ENCODE assay signal across 1 cellular context in the genomic region with DNA sequence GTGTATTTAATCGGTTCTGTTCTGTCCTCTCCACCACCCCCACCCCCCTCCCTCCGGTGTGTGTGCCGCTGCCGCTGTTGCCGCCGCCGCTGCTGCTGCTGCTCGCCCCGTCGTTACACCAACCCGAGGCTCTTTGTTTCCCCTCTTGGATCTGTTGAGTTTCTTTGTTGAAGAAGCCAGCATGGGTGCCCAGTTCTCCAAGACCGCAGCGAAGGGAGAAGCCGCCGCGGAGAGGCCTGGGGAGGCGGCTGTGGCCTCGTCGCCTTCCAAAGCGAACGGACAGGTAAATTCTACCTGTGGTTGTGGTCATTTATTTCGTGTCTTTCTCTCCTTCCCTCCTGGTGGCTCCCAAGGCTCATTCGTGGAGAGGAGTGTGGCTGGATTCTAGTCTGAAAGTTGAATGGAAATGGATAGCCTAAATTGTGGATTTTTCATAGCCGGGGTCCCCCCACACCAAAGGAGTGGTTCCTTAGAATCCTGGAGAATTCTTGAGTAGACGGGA.
TF ChIP-seq lines count a peak whose summit lies in the region.

No MANE protein-coding gene starts in this region.

TF ChIP-seq in GM23338, 12 proteins besides CTCF, POLR2A, EP300 and RAD21 (continued from another document):
- TF ChIP-seq, protein P1, sequence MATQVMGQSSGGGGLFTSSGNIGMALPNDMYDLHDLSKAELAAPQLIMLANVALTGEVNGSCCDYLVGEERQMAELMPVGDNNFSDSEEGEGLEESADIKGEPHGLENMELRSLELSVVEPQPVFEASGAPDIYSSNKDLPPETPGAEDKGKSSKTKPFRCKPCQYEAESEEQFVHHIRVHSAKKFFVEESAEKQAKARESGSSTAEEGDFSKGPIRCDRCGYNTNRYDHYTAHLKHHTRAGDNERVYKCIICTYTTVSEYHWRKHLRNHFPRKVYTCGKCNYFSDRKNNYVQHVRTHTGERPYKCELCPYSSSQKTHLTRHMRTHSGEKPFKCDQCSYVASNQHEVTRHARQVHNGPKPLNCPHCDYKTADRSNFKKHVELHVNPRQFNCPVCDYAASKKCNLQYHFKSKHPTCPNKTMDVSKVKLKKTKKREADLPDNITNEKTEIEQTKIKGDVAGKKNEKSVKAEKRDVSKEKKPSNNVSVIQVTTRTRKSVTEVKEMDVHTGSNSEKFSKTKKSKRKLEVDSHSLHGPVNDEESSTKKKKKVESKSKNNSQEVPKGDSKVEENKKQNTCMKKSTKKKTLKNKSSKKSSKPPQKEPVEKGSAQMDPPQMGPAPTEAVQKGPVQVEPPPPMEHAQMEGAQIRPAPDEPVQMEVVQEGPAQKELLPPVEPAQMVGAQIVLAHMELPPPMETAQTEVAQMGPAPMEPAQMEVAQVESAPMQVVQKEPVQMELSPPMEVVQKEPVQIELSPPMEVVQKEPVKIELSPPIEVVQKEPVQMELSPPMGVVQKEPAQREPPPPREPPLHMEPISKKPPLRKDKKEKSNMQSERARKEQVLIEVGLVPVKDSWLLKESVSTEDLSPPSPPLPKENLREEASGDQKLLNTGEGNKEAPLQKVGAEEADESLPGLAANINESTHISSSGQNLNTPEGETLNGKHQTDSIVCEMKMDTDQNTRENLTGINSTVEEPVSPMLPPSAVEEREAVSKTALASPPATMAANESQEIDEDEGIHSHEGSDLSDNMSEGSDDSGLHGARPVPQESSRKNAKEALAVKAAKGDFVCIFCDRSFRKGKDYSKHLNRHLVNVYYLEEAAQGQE (IDR thresholded peaks at IDR 0.05; ENCODE audit: unreplicated experiment), result no peak
- TF ChIP-seq POLR2AphosphoS5 (IDR thresholded peaks at IDR 0.05; ENCODE audit: low read depth) (no peak), NANOG (IDR thresholded peaks at IDR 0.05; ENCODE audit: borderline replicate concordance) (no peak), ZNF331 (CRISPR knock-in tag; IDR thresholded peaks at IDR 0.05; ENCODE audit: low read depth) (no peak), ZNF114 (CRISPR knock-in tag; IDR thresholded peaks at IDR 0.05) (no peak)
- TF ChIP-seq, protein P2, sequence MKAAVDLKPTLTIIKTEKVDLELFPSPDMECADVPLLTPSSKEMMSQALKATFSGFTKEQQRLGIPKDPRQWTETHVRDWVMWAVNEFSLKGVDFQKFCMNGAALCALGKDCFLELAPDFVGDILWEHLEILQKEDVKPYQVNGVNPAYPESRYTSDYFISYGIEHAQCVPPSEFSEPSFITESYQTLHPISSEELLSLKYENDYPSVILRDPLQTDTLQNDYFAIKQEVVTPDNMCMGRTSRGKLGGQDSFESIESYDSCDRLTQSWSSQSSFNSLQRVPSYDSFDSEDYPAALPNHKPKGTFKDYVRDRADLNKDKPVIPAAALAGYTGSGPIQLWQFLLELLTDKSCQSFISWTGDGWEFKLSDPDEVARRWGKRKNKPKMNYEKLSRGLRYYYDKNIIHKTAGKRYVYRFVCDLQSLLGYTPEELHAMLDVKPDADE (IDR thresholded peaks at IDR 0.05), result no peak
